Comparison of ENCODE assay signal across 8 cellular contexts in the genomic region with DNA sequence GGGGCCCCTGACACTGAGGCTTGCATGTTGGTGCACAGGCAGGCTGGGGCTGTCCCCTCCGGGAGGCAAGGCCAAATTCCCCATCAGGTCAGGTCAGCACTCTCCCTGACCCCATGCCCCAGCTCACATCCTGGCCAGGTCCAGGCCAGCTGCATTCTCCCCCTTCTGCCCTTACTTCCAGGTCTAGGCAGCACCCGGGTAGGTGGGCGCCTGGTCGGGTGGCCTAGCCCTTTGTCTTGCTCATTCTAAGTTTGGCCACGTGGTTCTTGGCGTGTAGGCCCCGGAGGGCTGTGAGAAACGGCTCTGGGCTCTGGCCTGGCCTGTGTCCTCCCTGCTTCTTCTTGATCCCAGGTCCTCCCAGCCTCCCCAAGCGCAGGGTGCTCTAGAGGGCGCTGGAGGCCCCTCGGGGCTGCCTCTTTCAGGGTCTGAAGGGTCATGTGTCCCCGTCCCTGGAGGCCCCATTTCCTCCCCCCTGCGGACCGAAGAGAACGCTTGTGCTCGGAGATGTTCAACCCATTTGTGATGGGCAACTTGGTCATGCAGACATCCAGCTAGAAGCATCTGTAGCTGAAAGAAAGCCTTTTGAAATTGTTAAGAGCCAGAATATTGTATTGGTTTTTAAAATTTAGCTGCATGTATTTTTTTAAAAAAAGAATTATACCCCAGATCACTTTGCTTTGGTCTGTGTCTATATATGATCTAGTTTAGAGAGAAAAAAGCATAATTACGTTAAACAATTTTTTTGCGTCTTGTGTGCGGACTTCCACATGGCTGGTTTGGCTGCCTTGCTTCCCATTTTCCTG. TPM values are rescaled to one million over a fixed set of nuclear protein-coding genes. Genes with fewer than 3 reads are reported as not detected.
A peak's percentile ranks its signal among the peaks of the same experiment; 100 is the strongest.
DNase-seq lines count a peak whose midpoint lies in the region; ATAC-seq lines count a peak whose summit lies in the region.

No MANE protein-coding gene starts in this region.

- H3K4me3 Mint-ChIP-seq in activated T-helper 2 cell treated with anti-CD3 and anti-CD28 coated beads, Interferon-gamma antibody, Interleukin-2, Interleukin-4, amounts not matched to agents 10 μg/mL and 5 μg/mL and 100 μg/mL, durations not matched to agents 14 hours and 24 hours and 36 hours (ENCODE audit: low read depth) = no peak overlapping the region

- no peaks in the 10 kb centered on the region for H3K9me3 Mint-ChIP-seq in activated T-helper 2 cell treated with anti-CD3 and anti-CD28 coated beads, Interferon-gamma antibody, Interleukin-2, Interleukin-4, amounts not matched to agents 10 μg/mL and 5 μg/mL and 100 μg/mL, durations not matched to agents 14 hours and 24 hours and 36 hours

- no peak overlapping the region for H3K27ac Mint-ChIP-seq in activated T-helper 2 cell treated with anti-CD3 and anti-CD28 coated beads, Interferon-gamma antibody, Interleukin-2, Interleukin-4, amounts not matched to agents 10 μg/mL and 5 μg/mL and 100 μg/mL, durations not matched to agents 14 hours and 24 hours and 36 hours

- peaks cover 51% of the 10 kb centered on the region for H3K27me3 Mint-ChIP-seq in activated T-helper 2 cell treated with anti-CD3 and anti-CD28 coated beads, Interferon-gamma antibody, Interleukin-2, Interleukin-4, amounts not matched to agents 10 μg/mL and 5 μg/mL and 100 μg/mL, durations not matched to agents 14 hours and 24 hours and 36 hours (ENCODE audit: low read depth)

- DNase-seq in NCI-H2227 (lab: John Stamatoyannopoulos, UW; ENCODE audit: unreplicated experiment) (peak; percentile 32), NCI-H2227 treated with DMSO at 0.1 percent for 48 hours (lab: John Stamatoyannopoulos, UW) (no peak), SHP77 treated with DMSO at 0.1 percent for 48 hours (lab: John Stamatoyannopoulos, UW) (peak; percentile 37), foreskin melanocyte (peak; percentile 79), sciatic nerve (ENCODE audit: low spot score) (no peak)
- DNase-seq in activated T-helper 2 cell treated with anti-CD3 and anti-CD28 coated beads, Interferon-gamma antibody, Interleukin-2, Interleukin-4, amounts not matched to agents 10 μg/mL and 5 μg/mL and 100 μg/mL, durations not matched to agents 14 hours and 24 hours and 36 hours (ENCODE audit: low spot score) = no peak
- DNase-seq in activated CD4-positive, CD25-positive, alpha-beta regulatory T cell (lab: John Stamatoyannopoulos, UW) = no peak

- peaks cover 3% of the 10 kb centered on the region for H3K4me1 Mint-ChIP-seq in activated T-helper 2 cell treated with anti-CD3 and anti-CD28 coated beads, Interferon-gamma antibody, Interleukin-2, Interleukin-4, amounts not matched to agents 10 μg/mL and 5 μg/mL and 100 μg/mL, durations not matched to agents 14 hours and 24 hours and 36 hours (ENCODE audit: low read depth)

- ATAC-seq in sciatic nerve = peak; percentile 12
- no peak for ATAC-seq in HG02588 (IDR thresholded peaks at IDR 0.05; ENCODE audit: unreplicated experiment)

- intact Hi-C loops in sciatic nerve (cut with DNase I) = no loop called here
- intact Hi-C loops in activated T-helper 2 cell treated with anti-CD3 and anti-CD28 coated beads, Interferon-gamma antibody, Interleukin-2, Interleukin-4, amounts not matched to agents 10 μg/mL and 5 μg/mL and 100 μg/mL, durations not matched to agents 14 hours and 24 hours and 36 hours (cut with micrococcal nuclease) = loop anchor here (5.0 kb wide), 1 partner anchor 80 kb away; no protein-coding TSS in a partner anchor

- peaks cover 4% of the 10 kb centered on the region for H3K36me3 Mint-ChIP-seq in activated T-helper 2 cell treated with anti-CD3 and anti-CD28 coated beads, Interferon-gamma antibody, Interleukin-2, Interleukin-4, amounts not matched to agents 10 μg/mL and 5 μg/mL and 100 μg/mL, durations not matched to agents 14 hours and 24 hours and 36 hours (ENCODE audit: low read depth)

RNA-seq across cellular contexts. Expression of a gene that starts 6.7 kb away (rescaled TPM):
- 47.8 TPM for total RNA-seq in sciatic nerve
- total RNA-seq in activated T-helper 2 cell treated with anti-CD3 and anti-CD28 coated beads, Interferon-gamma antibody, Interleukin-2, Interleukin-4, amounts not matched to agents 10 μg/mL and 5 μg/mL and 100 μg/mL, durations not matched to agents 14 hours and 24 hours and 36 hours = 0.90 and 0.91 TPM in 2 replicates

Comparison
In these comparisons a context has a peak if more than half of its experiments do, and no peak if none do; other contexts are left out.
1. DNase-seq: peak in NCI-H2227 (single experiment), SHP77 treated with DMSO at 0.1 percent for 48 hours (single experiment) and foreskin melanocyte (single experiment); none in NCI-H2227 treated with DMSO at 0.1 percent for 48 hours (single experiment), sciatic nerve (single experiment), activated T-helper 2 cell treated with anti-CD3 and anti-CD28 coated beads, Interferon-gamma antibody, Interleukin-2, Interleukin-4, amounts not matched to agents 10 μg/mL and 5 μg/mL and 100 μg/mL, durations not matched to agents 14 hours and 24 hours and 36 hours (single experiment) and activated CD4-positive, CD25-positive, alpha-beta regulatory T cell (0 of 4).
2. RNA of a gene that starts 6.7 kb away (total RNA-seq): 47.8 TPM in sciatic nerve (single experiment); 0.90 to 0.91 TPM in activated T-helper 2 cell treated with anti-CD3 and anti-CD28 coated beads, Interferon-gamma antibody, Interleukin-2, Interleukin-4, amounts not matched to agents 10 μg/mL and 5 μg/mL and 100 μg/mL, durations not matched to agents 14 hours and 24 hours and 36 hours; every median in the first group is over 10 times any median in the second.